ENCODE assay signal across 1 cellular context in genomic region chr13:35860661-35861060, GRCh38.
TF ChIP-seq lines count a peak whose summit lies in the region.

No MANE protein-coding gene starts in this region.

TF ChIP-seq in GM23338, 12 proteins besides CTCF, POLR2A, EP300 and RAD21 (continued from another document):
- TF ChIP-seq ZNF462 (CRISPR knock-in tag; IDR thresholded peaks at IDR 0.05) = no peak
- no peak for TF ChIP-seq POLR2AphosphoS5 (IDR thresholded peaks at IDR 0.05; ENCODE audit: low read depth)
- TF ChIP-seq REST (IDR thresholded peaks at IDR 0.05; ENCODE audit: unreplicated experiment) = no peak
- TF ChIP-seq ZNF114 (CRISPR knock-in tag; IDR thresholded peaks at IDR 0.05) = no peak
- no peak for TF ChIP-seq EZH2 (IDR thresholded peaks at IDR 0.05; ENCODE audit: low read depth, unreplicated experiment)
- TF ChIP-seq CREB1 (CRISPR knock-in tag; IDR thresholded peaks at IDR 0.05; ENCODE audit: low read depth) = no peak
